Comparison of ENCODE assay signal across 21 cellular contexts in the genomic region with DNA sequence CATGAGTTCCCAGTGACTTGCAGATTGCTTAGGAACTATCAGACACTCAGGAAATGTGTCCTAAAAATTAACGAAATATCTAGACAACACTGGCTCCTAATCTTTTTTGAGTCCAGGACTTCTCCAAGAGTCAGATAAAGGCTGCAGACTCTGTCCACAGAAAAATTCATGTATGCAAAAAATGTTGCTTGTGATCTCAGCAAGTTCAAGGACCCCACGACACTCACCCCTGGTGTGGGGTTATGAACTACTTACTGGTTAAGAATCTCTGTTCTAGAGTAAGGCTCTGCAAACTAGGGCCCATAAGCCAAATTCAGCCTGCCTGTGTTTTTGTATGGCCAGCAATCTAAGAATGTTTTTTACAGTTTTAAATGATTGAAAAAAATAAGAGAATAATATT.
A peak's percentile ranks its signal among the peaks of the same experiment; 100 is the strongest.
DNase-seq lines count a peak whose midpoint lies in the region; ATAC-seq, FAIRE-seq and TF ChIP-seq lines count a peak whose summit lies in the region.
"Had no signal": no experiment of that assay in that cellular context is flagged by ENCODE, and none has a peak within 500 bp of the region (broad histone marks: within the 10 kb centered on the region; RNA-seq: fewer than 3 reads in every experiment).

No MANE protein-coding gene starts in this region.

- no peaks in the 10 kb centered on the region for H3K9me3 ChIP-seq in cardiac muscle cell (ENCODE audit: low read depth)
- no peaks in the 10 kb centered on the region for H3K9me3 ChIP-seq in H1 (ENCODE audit: insufficient read depth in 2 of 2, low read depth in 1 of 2, low read length in 1 of 2)
- no peaks in the 10 kb centered on the region for H3K9me3 ChIP-seq in liver (ENCODE audit: control insufficient read depth in 4 of 4, low read length in 3 of 4)
- no peaks in the 10 kb centered on the region for H3K9me3 ChIP-seq in smooth muscle cell (replicated peaks; ENCODE audit: low read depth)
- H3K9me3 ChIP-seq: HAP-1 had no signal

- H3K23ac ChIP-seq in H1 (ENCODE audit: insufficient read length) = no peak overlapping the region

- no peak overlapping the region for H3K18ac ChIP-seq in H1 (ENCODE audit: extremely low read depth, low read length)

- intact Hi-C loops in left ventricle myocardium superior (cut with micrococcal nuclease) = no loop called here

- no peak overlapping the region for H4K8ac ChIP-seq in H1 (ENCODE audit: extremely low read depth, insufficient read depth, low read length)

- no peak overlapping the region for H3K14ac ChIP-seq in H1 (ENCODE audit: insufficient read length)

- no peak overlapping the region for H2AFZ ChIP-seq in H1 (ENCODE audit: low read length)
- no peak overlapping the region for H2AFZ ChIP-seq in smooth muscle cell (ENCODE audit: low read depth)
- H2AFZ ChIP-seq: GM23338 had no signal

- no peak overlapping the region for H2BK12ac ChIP-seq in H1 (ENCODE audit: low read depth, low read length)

- no peak overlapping the region for H4K91ac ChIP-seq in H1 (replicated peaks; ENCODE audit: insufficient read length, low read length)

- no peak for TF ChIP-seq POLR2A in H1 (IDR thresholded peaks at IDR 0.05; ENCODE audit: control extremely low read depth in 1 of 2, low read depth in 2 of 2, low read length in 2 of 2)

- 100% methylated on average over 2 of the region's 2 CpGs; no CpG with 5 or more reads in 1 of the 2 experiments for WGBS in H1 (ENCODE audit: extremely low coverage in 1 of 2, insufficient coverage in 1 of 2, insufficient read length in 1 of 2, insufficient replicate concordance in 2 of 2, low coverage in 1 of 2, low lambda C conversion rate in 2 of 2, missing lambda C conversion rate in 1 of 2), 2 experiments
- WGBS in liver = 51% methylated on average over 2 of the region's 2 CpGs
- WGBS in smooth muscle cell (ENCODE audit: low lambda C conversion rate) = 41% methylated on average over 2 of the region's 2 CpGs

- H3K36me3 ChIP-seq in cardiac muscle cell (no peaks in the 10 kb centered on the region), H1 (ENCODE audit: control insufficient read depth in 2 of 4, insufficient read depth in 4 of 4, low read length in 3 of 4) (no peaks in the 10 kb centered on the region), liver (ENCODE audit: control insufficient read depth in 4 of 4, insufficient read depth in 3 of 4, low read depth in 1 of 4, low read length in 3 of 4) (peaks cover 2 to 11% (median 3%) of the 10 kb centered on the region in 4 donors), smooth muscle cell (ENCODE audit: low read depth) (no peaks in the 10 kb centered on the region)
- H3K36me3 ChIP-seq: HAP-1 had no signal

- no peak for TF ChIP-seq RAD21 in H1 (IDR thresholded peaks at IDR 0.05 in 1 of 2, conservative IDR thresholded peaks at IDR 0.05 in 1 of 2; ENCODE audit: low read depth in 2 of 2, low read length in 2 of 2)
- no peak for TF ChIP-seq RAD21 in liver (IDR thresholded peaks at IDR 0.05)

- H3K4me2 ChIP-seq in H1 (ENCODE audit: insufficient read depth in 1 of 2, low read depth in 2 of 2, low read length in 2 of 2) (no peak overlapping the region), smooth muscle cell (peak overlapping the region; percentile 33)
- H3K4me2 ChIP-seq: GM23338 had no signal

- no peaks in the 10 kb centered on the region for H3K79me1 ChIP-seq in H1 (ENCODE audit: low read depth, low read length)

- H4K20me1 ChIP-seq in H1 (replicated peaks in 1 of 2; ENCODE audit: control insufficient read depth in 1 of 2, insufficient read depth in 2 of 2, low read length in 2 of 2) (no peaks in the 10 kb centered on the region), smooth muscle cell (ENCODE audit: low read depth) (no peaks in the 10 kb centered on the region)

- no peak overlapping the region for H2BK120ac ChIP-seq in H1 (replicated peaks; ENCODE audit: low read depth, low read length)

- H3K4ac ChIP-seq in H1 (replicated peaks; ENCODE audit: insufficient read length, low read depth, low read length) = no peak overlapping the region

- no peak overlapping the region for H3K4me3 Mint-ChIP-seq in endothelial cell (ENCODE audit: unreplicated experiment)
- H3K4me3 Mint-ChIP-seq: CD4-positive, alpha-beta memory T cell; GM23338; HFFc6 had no signal

- POLR2A ChIA-PET in H1 (lab: Charles Lee; ENCODE audit: partially characterized antibody) = no interaction called here

- peak; percentile 13 for FAIRE-seq in H1 (lab: Jason Lieb, UNC)
- FAIRE-seq: GM18507, H54 had no signal

- DNase-seq in cardiac muscle cell (ENCODE audit: low read depth in 1 of 2, low spot score in 1 of 2) (peak in 1 of 2 donors; percentile 5), left ventricle myocardium superior (no peak), H1 (ENCODE audit: low read depth in 1 of 2, low spot score in 2 of 2) (no peak), smooth muscle cell (lab: John Stamatoyannopoulos, UW; ENCODE audit: unreplicated experiment) (no peak), NCI-H526 treated with DMSO at 0.1 percent for 48 hours (lab: John Stamatoyannopoulos, UW) (no peak), NCI-H187 (lab: John Stamatoyannopoulos, UW) (no peak), endothelial cell (ENCODE audit: low spot score) (no peak)
- DNase-seq: C1 segment of cervical spinal cord; Calu3; CD4-positive, alpha-beta memory T cell; COR-L47; DMS53; DMS79 treated with DMSO at 0.1 percent for 48 hours; GF-D8; HFFc6 had no signal

- H3K4me3 ChIP-seq in cardiac muscle cell = no peak overlapping the region
- no peak overlapping the region for H3K4me3 ChIP-seq in H1 (ENCODE audit: extremely low read depth in 1 of 4, insufficient read depth in 2 of 4, low read depth in 3 of 4, low read length in 4 of 4)
- no peak overlapping the region for H3K4me3 ChIP-seq in liver (ENCODE audit: low read depth in 1 of 3, low read length in 3 of 3)
- no peak overlapping the region for H3K4me3 ChIP-seq in smooth muscle cell
- H3K4me3 ChIP-seq: GM23338, HAP-1 had no signal

- no peak overlapping the region for H4K5ac ChIP-seq in H1 (ENCODE audit: insufficient read length, low read depth, low read length)

- no peak overlapping the region for H3K56ac ChIP-seq in H1 (replicated peaks; ENCODE audit: insufficient read length, low read depth, low read length)

- H3K36me3 Mint-ChIP-seq in endothelial cell (ENCODE audit: low read depth, unreplicated experiment) = no peaks in the 10 kb centered on the region

- TF ChIP-seq CTCF in cardiac muscle cell (IDR thresholded peaks at IDR 0.05; ENCODE audit: low read depth, low read length) (no peak), H1 (IDR thresholded peaks at IDR 0.05; ENCODE audit: control extremely low read depth in 1 of 3, insufficient read depth in 1 of 3, low read depth in 1 of 3, low read length in 3 of 3) (no peak), liver (IDR thresholded peaks at IDR 0.05; ENCODE audit: low read depth, low read length, missing input control) (no peak), smooth muscle cell (IDR thresholded peaks at IDR 0.05; ENCODE audit: borderline replicate concordance, insufficient read depth, poor library complexity, severe bottlenecking) (no peak), endothelial cell (IDR thresholded peaks at IDR 0.05; ENCODE audit: unreplicated experiment) (no peak)

- H3K27me3 Mint-ChIP-seq in endothelial cell (ENCODE audit: unreplicated experiment) = no peaks in the 10 kb centered on the region
- H3K27me3 Mint-ChIP-seq: CD4-positive, alpha-beta memory T cell had no signal

- no peaks in the 10 kb centered on the region for H3K9me3 Mint-ChIP-seq in endothelial cell (ENCODE audit: unreplicated experiment)
- H3K9me3 Mint-ChIP-seq: CD4-positive, alpha-beta memory T cell; GM23338; HFFc6 had no signal

- H3K9ac ChIP-seq in H1 (replicated peaks in 1 of 4; ENCODE audit: extremely low read depth in 1 of 4, low read depth in 3 of 4, low read length in 3 of 4) (no peak overlapping the region), liver (ENCODE audit: low read depth in 1 of 2, low read length in 2 of 2) (no peak overlapping the region), smooth muscle cell (ENCODE audit: low read depth) (no peak overlapping the region)

- no peak overlapping the region for H3K27ac Mint-ChIP-seq in endothelial cell (ENCODE audit: unreplicated experiment)
- H3K27ac Mint-ChIP-seq: CD4-positive, alpha-beta memory T cell; GM23338; HFFc6 had no signal

- H3K4me1 ChIP-seq in cardiac muscle cell (ENCODE audit: low read depth) (peaks cover 26% of the 10 kb centered on the region), H1 (replicated peaks in 1 of 4; ENCODE audit: control insufficient read depth in 3 of 4, insufficient read depth in 4 of 4, low read length in 3 of 4) (no peaks in the 10 kb centered on the region), liver (ENCODE audit: control insufficient read depth in 4 of 4, insufficient read depth in 4 of 4, low read length in 3 of 4) (peaks cover 0 to 2% (median 0%) of the 10 kb centered on the region in 4 donors), smooth muscle cell (ENCODE audit: low read depth) (no peaks in the 10 kb centered on the region)

- no peak overlapping the region for H2BK20ac ChIP-seq in H1 (ENCODE audit: low read length)

- TF ChIP-seq EP300 in H1 (IDR thresholded peaks at IDR 0.05; ENCODE audit: borderline replicate concordance in 1 of 2, low read depth in 2 of 2, low read length in 2 of 2) = no peak

- H3K27me3 ChIP-seq in cardiac muscle cell (no peaks in the 10 kb centered on the region), H1 (replicated peaks in 1 of 4; ENCODE audit: control insufficient read depth in 3 of 4, extremely low read depth in 1 of 4, insufficient read depth in 3 of 4, low read length in 3 of 4) (no peaks in the 10 kb centered on the region), liver (ENCODE audit: control insufficient read depth in 4 of 4, insufficient read depth in 4 of 4, low read length in 3 of 4) (peaks cover 0 to 2% (median 0%) of the 10 kb centered on the region in 4 donors), smooth muscle cell (ENCODE audit: low read depth) (no peaks in the 10 kb centered on the region)

- peak overlapping the region; percentile 38 for H3K27ac ChIP-seq in cardiac muscle cell
- H3K27ac ChIP-seq in H1 (ENCODE audit: low read depth, low read length) = no peak overlapping the region
- no peak overlapping the region for H3K27ac ChIP-seq in liver (ENCODE audit: low read depth in 1 of 2, low read length in 2 of 2)
- peak overlapping the region; percentile 91 for H3K27ac ChIP-seq in smooth muscle cell (ENCODE audit: low read depth)
- H3K27ac ChIP-seq: 22Rv1 had no signal

- peaks cover 6% of the 10 kb centered on the region for H3K4me1 Mint-ChIP-seq in endothelial cell (ENCODE audit: unreplicated experiment)
- H3K4me1 Mint-ChIP-seq: GM23338 had no signal

- H2AK5ac ChIP-seq in H1 (ENCODE audit: low read depth, low read length) = no peak overlapping the region

- no peak for ATAC-seq in left ventricle myocardium superior
- ATAC-seq: GM23338 had no signal

- H3K79me2 ChIP-seq in H1 (ENCODE audit: control insufficient read depth in 1 of 2, insufficient read depth in 2 of 2, low read length in 2 of 2) (no peaks in the 10 kb centered on the region), smooth muscle cell (ENCODE audit: low read depth) (no peaks in the 10 kb centered on the region)

- H3F3A ChIP-seq in smooth muscle cell (ENCODE audit: low read depth) = no peaks in the 10 kb centered on the region

- no peaks in the 10 kb centered on the region for H3K23me2 ChIP-seq in H1 (ENCODE audit: low read depth, low read length)

- no peak overlapping the region for H2BK15ac ChIP-seq in H1 (ENCODE audit: low read length)

- CTCF ChIA-PET in H1 (lab: Charles Lee; ENCODE audit: partially characterized antibody) = interaction anchor here (0.9 kb wide), 1 partner anchor 19 kb away, joined by 3 read pairs; no protein-coding TSS in a partner anchor

- H2BK5ac ChIP-seq in H1 (ENCODE audit: low read depth, low read length) = no peak overlapping the region

Comparison
In these comparisons a context has a peak if more than half of its experiments do, and no peak if none do; other contexts are left out.
1. H3K27ac ChIP-seq: peak in cardiac muscle cell (single experiment) and smooth muscle cell (single experiment); none in H1 (single experiment) and liver (0 of 2).